8 cellular contexts compared by ENCODE assay signal in genomic region chr17:83079340-83079747, GRCh38. TPM values are rescaled to one million over a fixed set of nuclear protein-coding genes. Genes with fewer than 3 reads are reported as not detected.
A peak's percentile ranks its signal among the peaks of the same experiment; 100 is the strongest.
DNase-seq lines count a peak whose midpoint lies in the region; ATAC-seq and TF ChIP-seq lines count a peak whose summit lies in the region.

A gene with protein sequence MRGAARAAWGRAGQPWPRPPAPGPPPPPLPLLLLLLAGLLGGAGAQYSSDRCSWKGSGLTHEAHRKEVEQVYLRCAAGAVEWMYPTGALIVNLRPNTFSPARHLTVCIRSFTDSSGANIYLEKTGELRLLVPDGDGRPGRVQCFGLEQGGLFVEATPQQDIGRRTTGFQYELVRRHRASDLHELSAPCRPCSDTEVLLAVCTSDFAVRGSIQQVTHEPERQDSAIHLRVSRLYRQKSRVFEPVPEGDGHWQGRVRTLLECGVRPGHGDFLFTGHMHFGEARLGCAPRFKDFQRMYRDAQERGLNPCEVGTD (plus strand): TSS chr17:83079609. CDS start chr17:83079816, 207 bp downstream.

- no peaks in the 10 kb centered on the region for H3K9me3 Mint-ChIP-seq in CD8-positive, alpha-beta memory T cell

- H3K27me3 Mint-ChIP-seq in CD8-positive, alpha-beta memory T cell = peaks cover 0 to 11% of the 10 kb centered on the region in 2 donors

- DNase-seq in CD8-positive, alpha-beta memory T cell = peak; percentile 37 to 75 (median 53)
- peak; percentile 17 for DNase-seq in NCI-H2227 treated with DMSO at 0.1 percent for 48 hours (lab: John Stamatoyannopoulos, UW)
- DNase-seq in activated T-cell treated with anti-CD3 and anti-CD28 coated beads for 24 hours (ENCODE audit: low read depth) = peak; percentile 38
- peak; percentile 75 to 78 for DNase-seq in erythroblast (lab: John Stamatoyannopoulos, UW)
- peak; percentile 87 to 89 (median 87) for DNase-seq in mucosa of descending colon
- peak; percentile 77 for DNase-seq in stimulated activated CD8-positive, alpha-beta memory T cell treated with anti-CD3 and anti-CD28 coated beads, Interleukin-4, amount 100 ng/mL, for 48 hours
- no peak for DNase-seq in foreskin melanocyte

- no peak within 1 kb of the TSS for H3K27ac ChIP-seq in CD8-positive, alpha-beta memory T cell (ENCODE audit: low read depth, low read length)

- H3K4me1 Mint-ChIP-seq in CD8-positive, alpha-beta memory T cell = peaks cover 29 to 38% (median 33%) of the 10 kb centered on the region in 3 donors

- H3K9me3 ChIP-seq in CD8-positive, alpha-beta memory T cell (ENCODE audit: low read length) = no peaks in the 10 kb centered on the region
- no peaks in the 10 kb centered on the region for H3K9me3 ChIP-seq in mucosa of descending colon

- ATAC-seq in GM21717 (IDR thresholded peaks at IDR 0.05; ENCODE audit: unreplicated experiment) (peak; percentile 36), mucosa of descending colon (peak; percentile 59)

- intact Hi-C loops in mucosa of descending colon (cut with DNase I, micrococcal nuclease) = no loop called here

- no peak for TF ChIP-seq CTCF in mucosa of descending colon (IDR thresholded peaks at IDR 0.05)

- peak within 1 kb of the TSS in 1 of 8 donors; percentile 86 for H3K27ac Mint-ChIP-seq in CD8-positive, alpha-beta memory T cell

- peak within 1 kb of the TSS; percentile 37 for H3K4me3 ChIP-seq in CD8-positive, alpha-beta memory T cell (ENCODE audit: low read length)
- H3K4me3 ChIP-seq in mucosa of descending colon = peak within 1 kb of the TSS; percentile 69

- no peaks in the 10 kb centered on the region for H3K27me3 ChIP-seq in CD8-positive, alpha-beta memory T cell (ENCODE audit: insufficient read depth, low read length, poor library complexity, severe bottlenecking)

- CTCF ChIA-PET in CD8-positive, alpha-beta memory T cell (lab: Charles Lee) = no interaction called here

- no peaks in the 10 kb centered on the region for H3K36me3 ChIP-seq in CD8-positive, alpha-beta memory T cell (ENCODE audit: insufficient read depth, low read length)
- no peaks in the 10 kb centered on the region for H3K36me3 ChIP-seq in mucosa of descending colon (ENCODE audit: low read depth)

- peak within 1 kb of the TSS; percentile 24 to 83 (median 64) for H3K4me3 Mint-ChIP-seq in CD8-positive, alpha-beta memory T cell

- H3K4me1 ChIP-seq in CD8-positive, alpha-beta memory T cell (ENCODE audit: insufficient read depth, low read length) = peaks cover 34% of the 10 kb centered on the region
- H3K4me1 ChIP-seq in mucosa of descending colon (ENCODE audit: low read depth) = peaks cover 36% of the 10 kb centered on the region

- POLR2A ChIA-PET in CD8-positive, alpha-beta memory T cell (lab: Charles Lee) = interaction anchor here (0.6 to 1.0 kb wide), 2 partner anchors 8 to 28 kb away, joined by 3 read pairs; no protein-coding TSS in a partner anchor

- TF ChIP-seq POLR2A in erythroblast (IDR thresholded peaks at IDR 0.05; ENCODE audit: low read length) = no peak

- peaks cover 0 to 28% (median 0%) of the 10 kb centered on the region in 3 donors for H3K36me3 Mint-ChIP-seq in CD8-positive, alpha-beta memory T cell

RNA-seq across cellular contexts. Expression of the gene that starts here (rescaled TPM):
- total RNA-seq in CD8-positive, alpha-beta memory T cell = 10 to 100 TPM; 22.3 to 22.9 TPM
- polyA plus RNA-seq in CD8-positive, alpha-beta memory T cell = 2.6 TPM
- 100 to 1,000 TPM in 2 of 3 donors, 10 to 100 TPM in 1; 78.6 to 134 (median 116) TPM for total RNA-seq in mucosa of descending colon
